ENCODE assay signal across 1 cellular context in the genomic region with DNA sequence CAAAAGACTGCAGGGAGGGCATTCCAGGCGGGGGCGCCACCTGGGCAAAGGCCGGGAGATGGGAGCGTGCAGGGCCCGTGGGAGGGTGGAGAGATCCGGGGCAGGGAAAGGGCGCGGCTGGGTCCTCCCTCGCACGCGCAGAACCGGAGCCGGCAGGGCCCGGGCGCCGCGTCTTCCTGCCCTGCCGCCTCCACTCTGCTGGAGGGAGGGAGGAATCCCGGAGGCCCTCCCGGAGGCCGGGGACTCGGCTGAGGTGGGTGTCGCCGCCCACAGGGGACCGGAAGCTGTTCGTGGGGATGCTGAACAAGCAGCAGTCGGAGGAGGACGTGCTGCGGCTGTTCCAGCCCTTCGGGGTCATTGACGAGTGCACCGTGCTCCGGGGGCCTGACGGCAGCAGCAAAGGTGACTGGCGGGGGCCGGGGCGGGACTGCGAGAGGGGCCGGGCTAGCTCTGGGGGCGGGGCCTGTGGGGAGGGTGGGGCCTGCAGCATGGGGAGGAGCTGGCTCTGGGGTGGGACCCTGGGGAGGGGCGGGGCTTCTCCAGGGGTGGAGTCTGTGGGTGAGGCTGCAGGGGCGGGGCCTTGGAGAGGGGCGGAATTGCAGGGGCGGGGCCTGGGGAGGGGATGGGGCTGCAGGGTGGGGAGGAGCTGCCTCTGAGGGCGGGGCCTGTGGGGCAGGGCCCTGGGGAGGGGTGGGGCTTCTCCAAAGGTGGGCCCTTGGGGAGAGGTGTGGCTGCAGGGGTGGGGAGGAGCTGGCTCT.
TF ChIP-seq lines count a peak whose summit lies in the region.

No MANE protein-coding gene starts in this region.

TF ChIP-seq in HepG2, 621 proteins besides CTCF, POLR2A, EP300 and RAD21 (continued from another document and continues in another):
- TF ChIP-seq ZNF768 (CRISPR knock-in tag; IDR thresholded peaks at IDR 0.05) = no peak; the same call in 1 of the 2 replicates
- TF ChIP-seq MEIS1 (CRISPR knock-in tag; IDR thresholded peaks at IDR 0.05; ENCODE audit: borderline replicate concordance) = 0 out of 2 replicates have a peak, but pooled peaks have one; percentile 49
- TF ChIP-seq MAF1 (CRISPR knock-in tag; IDR thresholded peaks at IDR 0.05; ENCODE audit: borderline replicate concordance) = 0 out of 2 replicates have a peak, but pooled peaks have one; percentile 39
- TF ChIP-seq POLR2AphosphoS2 (IDR thresholded peaks at IDR 0.05; ENCODE audit: low read depth, low read length) = no peak
- peak; percentile 8; the same call in 1 of the 2 replicates for TF ChIP-seq SMAD1 (CRISPR knock-in tag; IDR thresholded peaks at IDR 0.05; ENCODE audit: borderline replicate concordance, low read depth)
- TF ChIP-seq ZNF704 (CRISPR knock-in tag; IDR thresholded peaks at IDR 0.05; ENCODE audit: borderline replicate concordance) = peak; percentile 53; the same call in 1 of the 2 replicates
- TF ChIP-seq HDAC2 (CRISPR knock-in tag; IDR thresholded peaks at IDR 0.05) = no peak; the same call in 1 of the 2 replicates
- 0 out of 2 replicates have a peak, but pooled peaks have one; percentile 9 for TF ChIP-seq SRF (IDR thresholded peaks at IDR 0.05; ENCODE audit: low read depth, low read length)
- TF ChIP-seq RFXAP (CRISPR knock-in tag; IDR thresholded peaks at IDR 0.05; ENCODE audit: borderline replicate concordance) = 0 out of 2 replicates have a peak, but pooled peaks have one; percentile 52
- TF ChIP-seq NRL (CRISPR knock-in tag; IDR thresholded peaks at IDR 0.05; ENCODE audit: borderline replicate concordance) = no peak; the same call in 1 of the 2 replicates
- TF ChIP-seq, protein P1, sequence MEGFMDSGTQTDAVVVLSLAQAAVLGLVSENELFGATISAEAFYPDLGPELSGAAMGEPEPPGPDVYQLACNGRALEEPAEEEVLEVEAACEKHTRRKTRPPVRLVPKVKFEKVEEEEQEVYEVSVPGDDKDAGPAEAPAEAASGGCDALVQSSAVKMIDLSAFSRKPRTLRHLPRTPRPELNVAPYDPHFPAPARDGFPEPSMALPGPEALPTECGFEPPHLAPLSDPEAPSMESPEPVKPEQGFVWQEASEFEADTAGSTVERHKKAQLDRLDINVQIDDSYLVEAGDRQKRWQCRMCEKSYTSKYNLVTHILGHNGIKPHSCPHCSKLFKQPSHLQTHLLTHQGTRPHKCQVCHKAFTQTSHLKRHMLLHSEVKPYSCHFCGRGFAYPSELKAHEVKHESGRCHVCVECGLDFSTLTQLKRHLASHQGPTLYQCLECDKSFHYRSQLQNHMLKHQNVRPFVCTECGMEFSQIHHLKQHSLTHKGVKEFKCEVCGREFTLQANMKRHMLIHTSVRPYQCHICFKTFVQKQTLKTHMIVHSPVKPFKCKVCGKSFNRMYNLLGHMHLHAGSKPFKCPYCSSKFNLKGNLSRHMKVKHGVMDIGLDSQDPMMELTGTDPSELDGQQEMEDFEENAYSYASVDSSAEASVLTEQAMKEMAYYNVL (CRISPR knock-in tag; IDR thresholded peaks at IDR 0.05; ENCODE audit: borderline replicate concordance) = peak; percentile 52; the same call in 1 of the 2 replicates
- no peak for TF ChIP-seq RCOR2 (CRISPR knock-in tag; IDR thresholded peaks at IDR 0.05)
- 0 out of 2 replicates have a peak, but pooled peaks have one; percentile 57 for TF ChIP-seq HNRNPL (IDR thresholded peaks at IDR 0.05; ENCODE audit: low read depth, low read length)
- peak; percentile 66; the same call in 1 of the 2 replicates for TF ChIP-seq ZNF280D (CRISPR knock-in tag; IDR thresholded peaks at IDR 0.05)
- peak; percentile 31; the same call in 1 of the 2 replicates for TF ChIP-seq ISL2 (CRISPR knock-in tag; IDR thresholded peaks at IDR 0.05)
- TF ChIP-seq ZNF781 (CRISPR knock-in tag; IDR thresholded peaks at IDR 0.05; ENCODE audit: borderline replicate concordance, not compliant biosample characterization) = peak; percentile 75
- TF ChIP-seq YY1 (IDR thresholded peaks at IDR 0.05; ENCODE audit: insufficient read depth, insufficient replicate concordance, low read depth, low read length) = no peak
- TF ChIP-seq ZNF891 (CRISPR knock-in tag; IDR thresholded peaks at IDR 0.05) = 0 out of 2 replicates have a peak, but pooled peaks have one; percentile 50
- no peak for TF ChIP-seq NCOA2 (CRISPR knock-in tag; IDR thresholded peaks at IDR 0.05)
- TF ChIP-seq CCDC6 (CRISPR knock-in tag; IDR thresholded peaks at IDR 0.05) = 0 out of 2 replicates have a peak, but pooled peaks have one; percentile 2
- TF ChIP-seq ZNF101 (CRISPR knock-in tag; IDR thresholded peaks at IDR 0.05; ENCODE audit: borderline replicate concordance, low read depth) = no peak
- TF ChIP-seq, protein P2, sequence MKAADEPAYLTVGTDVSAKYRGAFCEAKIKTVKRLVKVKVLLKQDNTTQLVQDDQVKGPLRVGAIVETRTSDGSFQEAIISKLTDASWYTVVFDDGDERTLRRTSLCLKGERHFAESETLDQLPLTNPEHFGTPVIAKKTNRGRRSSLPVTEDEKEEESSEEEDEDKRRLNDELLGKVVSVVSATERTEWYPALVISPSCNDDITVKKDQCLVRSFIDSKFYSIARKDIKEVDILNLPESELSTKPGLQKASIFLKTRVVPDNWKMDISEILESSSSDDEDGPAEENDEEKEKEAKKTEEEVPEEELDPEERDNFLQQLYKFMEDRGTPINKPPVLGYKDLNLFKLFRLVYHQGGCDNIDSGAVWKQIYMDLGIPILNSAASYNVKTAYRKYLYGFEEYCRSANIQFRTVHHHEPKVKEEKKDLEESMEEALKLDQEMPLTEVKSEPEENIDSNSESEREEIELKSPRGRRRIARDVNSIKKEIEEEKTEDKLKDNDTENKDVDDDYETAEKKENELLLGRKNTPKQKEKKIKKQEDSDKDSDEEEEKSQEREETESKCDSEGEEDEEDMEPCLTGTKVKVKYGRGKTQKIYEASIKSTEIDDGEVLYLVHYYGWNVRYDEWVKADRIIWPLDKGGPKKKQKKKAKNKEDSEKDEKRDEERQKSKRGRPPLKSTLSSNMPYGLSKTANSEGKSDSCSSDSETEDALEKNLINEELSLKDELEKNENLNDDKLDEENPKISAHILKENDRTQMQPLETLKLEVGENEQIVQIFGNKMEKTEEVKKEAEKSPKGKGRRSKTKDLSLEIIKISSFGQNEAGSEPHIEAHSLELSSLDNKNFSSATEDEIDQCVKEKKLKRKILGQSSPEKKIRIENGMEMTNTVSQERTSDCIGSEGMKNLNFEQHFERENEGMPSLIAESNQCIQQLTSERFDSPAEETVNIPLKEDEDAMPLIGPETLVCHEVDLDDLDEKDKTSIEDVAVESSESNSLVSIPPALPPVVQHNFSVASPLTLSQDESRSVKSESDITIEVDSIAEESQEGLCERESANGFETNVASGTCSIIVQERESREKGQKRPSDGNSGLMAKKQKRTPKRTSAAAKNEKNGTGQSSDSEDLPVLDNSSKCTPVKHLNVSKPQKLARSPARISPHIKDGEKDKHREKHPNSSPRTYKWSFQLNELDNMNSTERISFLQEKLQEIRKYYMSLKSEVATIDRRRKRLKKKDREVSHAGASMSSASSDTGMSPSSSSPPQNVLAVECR (CRISPR knock-in tag; IDR thresholded peaks at IDR 0.05; ENCODE audit: borderline replicate concordance) = peak; percentile 48; the same call in 1 of the 2 replicates
- TF ChIP-seq SALL1 (CRISPR knock-in tag; IDR thresholded peaks at IDR 0.05) = peak; percentile 49; the same call in 1 of the 2 replicates
- peak; percentile 45 for TF ChIP-seq PHF8 (CRISPR knock-in tag; IDR thresholded peaks at IDR 0.05)
- peak; percentile 70 for TF ChIP-seq RXRA (CRISPR knock-in tag; IDR thresholded peaks at IDR 0.05)
- no peak for TF ChIP-seq MZF1 (CRISPR knock-in tag; IDR thresholded peaks at IDR 0.05; ENCODE audit: borderline replicate concordance)
- TF ChIP-seq, protein P3, sequence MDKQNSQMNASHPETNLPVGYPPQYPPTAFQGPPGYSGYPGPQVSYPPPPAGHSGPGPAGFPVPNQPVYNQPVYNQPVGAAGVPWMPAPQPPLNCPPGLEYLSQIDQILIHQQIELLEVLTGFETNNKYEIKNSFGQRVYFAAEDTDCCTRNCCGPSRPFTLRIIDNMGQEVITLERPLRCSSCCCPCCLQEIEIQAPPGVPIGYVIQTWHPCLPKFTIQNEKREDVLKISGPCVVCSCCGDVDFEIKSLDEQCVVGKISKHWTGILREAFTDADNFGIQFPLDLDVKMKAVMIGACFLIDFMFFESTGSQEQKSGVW (CRISPR knock-in tag; IDR thresholded peaks at IDR 0.05; ENCODE audit: borderline replicate concordance) = no peak
- TF ChIP-seq, protein P4, sequence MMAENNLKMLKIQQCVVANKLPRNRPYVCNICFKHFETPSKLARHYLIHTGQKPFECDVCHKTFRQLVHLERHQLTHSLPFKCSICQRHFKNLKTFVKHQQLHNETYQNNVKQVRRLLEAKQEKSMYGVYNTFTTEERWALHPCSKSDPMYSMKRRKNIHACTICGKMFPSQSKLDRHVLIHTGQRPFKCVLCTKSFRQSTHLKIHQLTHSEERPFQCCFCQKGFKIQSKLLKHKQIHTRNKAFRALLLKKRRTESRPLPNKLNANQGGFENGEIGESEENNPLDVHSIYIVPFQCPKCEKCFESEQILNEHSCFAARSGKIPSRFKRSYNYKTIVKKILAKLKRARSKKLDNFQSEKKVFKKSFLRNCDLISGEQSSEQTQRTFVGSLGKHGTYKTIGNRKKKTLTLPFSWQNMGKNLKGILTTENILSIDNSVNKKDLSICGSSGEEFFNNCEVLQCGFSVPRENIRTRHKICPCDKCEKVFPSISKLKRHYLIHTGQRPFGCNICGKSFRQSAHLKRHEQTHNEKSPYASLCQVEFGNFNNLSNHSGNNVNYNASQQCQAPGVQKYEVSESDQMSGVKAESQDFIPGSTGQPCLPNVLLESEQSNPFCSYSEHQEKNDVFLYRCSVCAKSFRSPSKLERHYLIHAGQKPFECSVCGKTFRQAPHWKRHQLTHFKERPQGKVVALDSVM (CRISPR knock-in tag; IDR thresholded peaks at IDR 0.05) = peak; percentile 67; the same call in 1 of the 2 replicates
- 0 out of 2 replicates have a peak, but pooled peaks have one; percentile 40 for TF ChIP-seq ZSCAN25 (CRISPR knock-in tag; IDR thresholded peaks at IDR 0.05)
- TF ChIP-seq, protein P5, sequence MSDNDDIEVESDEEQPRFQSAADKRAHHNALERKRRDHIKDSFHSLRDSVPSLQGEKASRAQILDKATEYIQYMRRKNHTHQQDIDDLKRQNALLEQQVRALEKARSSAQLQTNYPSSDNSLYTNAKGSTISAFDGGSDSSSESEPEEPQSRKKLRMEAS (IDR thresholded peaks at IDR 0.05) = 0 out of 2 replicates have a peak, but pooled peaks have one; percentile 22
- TF ChIP-seq, protein P6, sequence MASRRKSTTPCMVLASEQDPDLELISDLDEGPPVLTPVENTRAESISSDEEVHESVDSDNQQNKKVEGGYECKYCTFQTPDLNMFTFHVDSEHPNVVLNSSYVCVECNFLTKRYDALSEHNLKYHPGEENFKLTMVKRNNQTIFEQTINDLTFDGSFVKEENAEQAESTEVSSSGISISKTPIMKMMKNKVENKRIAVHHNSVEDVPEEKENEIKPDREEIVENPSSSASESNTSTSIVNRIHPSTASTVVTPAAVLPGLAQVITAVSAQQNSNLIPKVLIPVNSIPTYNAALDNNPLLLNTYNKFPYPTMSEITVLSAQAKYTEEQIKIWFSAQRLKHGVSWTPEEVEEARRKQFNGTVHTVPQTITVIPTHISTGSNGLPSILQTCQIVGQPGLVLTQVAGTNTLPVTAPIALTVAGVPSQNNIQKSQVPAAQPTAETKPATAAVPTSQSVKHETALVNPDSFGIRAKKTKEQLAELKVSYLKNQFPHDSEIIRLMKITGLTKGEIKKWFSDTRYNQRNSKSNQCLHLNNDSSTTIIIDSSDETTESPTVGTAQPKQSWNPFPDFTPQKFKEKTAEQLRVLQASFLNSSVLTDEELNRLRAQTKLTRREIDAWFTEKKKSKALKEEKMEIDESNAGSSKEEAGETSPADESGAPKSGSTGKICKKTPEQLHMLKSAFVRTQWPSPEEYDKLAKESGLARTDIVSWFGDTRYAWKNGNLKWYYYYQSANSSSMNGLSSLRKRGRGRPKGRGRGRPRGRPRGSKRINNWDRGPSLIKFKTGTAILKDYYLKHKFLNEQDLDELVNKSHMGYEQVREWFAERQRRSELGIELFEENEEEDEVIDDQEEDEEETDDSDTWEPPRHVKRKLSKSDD (CRISPR knock-in tag; IDR thresholded peaks at IDR 0.05; ENCODE audit: low read depth) = no peak
- TF ChIP-seq CHD2 (IDR thresholded peaks at IDR 0.05; ENCODE audit: low read depth, low read length) = no peak
- no peak for TF ChIP-seq ZNF350 (CRISPR knock-in tag; IDR thresholded peaks at IDR 0.05; ENCODE audit: borderline replicate concordance, low read depth)
- TF ChIP-seq TBX2 (CRISPR knock-in tag; IDR thresholded peaks at IDR 0.05; ENCODE audit: borderline replicate concordance) = peak; percentile 46; the same call in 1 of the 2 replicates
- no peak for TF ChIP-seq ELF4 (CRISPR knock-in tag; IDR thresholded peaks at IDR 0.05; ENCODE audit: borderline replicate concordance)
- peak; percentile 70; the same call in 1 of the 2 replicates for TF ChIP-seq GABPB1 (CRISPR knock-in tag; IDR thresholded peaks at IDR 0.05)
- TF ChIP-seq PHF21A (CRISPR knock-in tag; IDR thresholded peaks at IDR 0.05) = 0 out of 2 replicates have a peak, but pooled peaks have one; percentile 16
- no peak for TF ChIP-seq ZFAT (CRISPR knock-in tag; conservative IDR thresholded peaks at IDR 0.05)
- TF ChIP-seq ZNF552 (CRISPR knock-in tag; IDR thresholded peaks at IDR 0.05; ENCODE audit: borderline replicate concordance) = no peak
- TF ChIP-seq MAFF (IDR thresholded peaks at IDR 0.05; ENCODE audit: low read depth, low read length) = no peak
